8 cellular contexts compared by ENCODE assay signal in the genomic region with DNA sequence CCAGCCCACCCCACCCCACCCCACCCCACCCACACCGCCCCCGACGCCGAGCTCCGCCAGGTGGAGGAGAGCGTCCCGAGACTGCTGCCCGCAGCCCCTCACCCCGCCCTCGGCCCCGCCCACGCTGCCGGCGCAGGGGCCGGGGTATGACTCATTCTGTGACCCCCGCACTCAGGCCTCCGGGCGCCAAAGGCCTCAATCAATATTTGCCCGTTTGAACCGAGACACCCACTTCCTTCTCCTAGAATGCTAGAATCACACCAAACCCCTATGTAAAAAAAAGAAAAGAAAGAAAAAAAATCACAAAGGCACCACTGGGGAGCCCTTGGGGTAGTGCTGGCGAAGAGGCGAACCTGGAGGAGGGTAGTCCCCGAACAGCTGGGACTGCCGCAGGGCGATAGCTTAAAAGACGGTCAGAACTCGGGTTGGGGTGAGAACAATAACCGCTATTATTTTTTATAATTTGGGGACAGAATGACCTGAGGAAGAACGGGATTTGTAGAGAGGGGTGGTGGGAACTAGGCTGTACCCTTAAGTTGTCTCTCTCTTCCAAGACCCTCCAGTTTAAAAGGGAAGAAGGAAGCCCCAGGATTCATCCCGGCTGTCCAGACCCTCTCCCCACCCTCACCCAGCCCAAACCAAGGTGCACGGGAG. TPM values are rescaled to one million over a fixed set of nuclear protein-coding genes. Genes with fewer than 3 reads are reported as not detected.
DNase-seq lines count a peak whose midpoint lies in the region; ATAC-seq and TF ChIP-seq lines count a peak whose summit lies in the region.

No MANE protein-coding gene starts in this region.

- H3K27ac Mint-ChIP-seq in activated CD4-positive, alpha-beta T cell treated with anti-CD3 and anti-CD28 coated beads, Interleukin-2, amount 10 ng/mL, durations not matched to agents 7 days and 5 days, result no peak overlapping the region
- peak overlapping the region in 1 of 2 donors; percentile 58 for H3K27ac Mint-ChIP-seq in natural killer cell

- POLR2A ChIA-PET in activated CD4-positive, alpha-beta T cell treated with anti-CD3 and anti-CD28 coated beads, Interleukin-2, amount 10 ng/mL, durations not matched to agents 7 days and 5 days (lab: Charles Lee), result no interaction called here

- H3K27me3 Mint-ChIP-seq in activated CD4-positive, alpha-beta T cell treated with anti-CD3 and anti-CD28 coated beads, Interleukin-2, amount 10 ng/mL, durations not matched to agents 7 days and 5 days, result peaks cover 2% of the 10 kb centered on the region
- H3K27me3 Mint-ChIP-seq in natural killer cell (ENCODE audit: low read depth in 2 of 2), result peaks cover 0 to 29% of the 10 kb centered on the region in 2 donors

- ATAC-seq in natural killer cell (peak; percentile 9 to 63 (median 9)), HG03135 (IDR thresholded peaks at IDR 0.05; ENCODE audit: unreplicated experiment) (no peak)

- CTCF ChIA-PET in activated CD4-positive, alpha-beta T cell treated with anti-CD3 and anti-CD28 coated beads, Interleukin-2, amount 10 ng/mL, durations not matched to agents 7 days and 5 days (lab: Charles Lee), result no interaction called here

- in situ Hi-C loops in KBM-7 (cut with MboI; ENCODE audit: low pct_unique_long_range_greater_than_20kb, low sequenced_read_pairs), result loop anchor here (10.0 kb wide), 1 partner anchor 51 kb away; no protein-coding TSS in a partner anchor

- no peaks in the 10 kb centered on the region for H3K9me3 Mint-ChIP-seq in activated CD4-positive, alpha-beta T cell treated with anti-CD3 and anti-CD28 coated beads, Interleukin-2, amount 10 ng/mL, durations not matched to agents 7 days and 5 days
- H3K9me3 Mint-ChIP-seq in natural killer cell, result no peaks in the 10 kb centered on the region

- peaks cover 7% of the 10 kb centered on the region for H3K4me1 Mint-ChIP-seq in activated CD4-positive, alpha-beta T cell treated with anti-CD3 and anti-CD28 coated beads, Interleukin-2, amount 10 ng/mL, durations not matched to agents 7 days and 5 days
- H3K4me1 Mint-ChIP-seq in natural killer cell, result peaks cover 0 to 20% of the 10 kb centered on the region in 2 donors

- intact Hi-C loops in natural killer cell (cut with micrococcal nuclease), result no loop called here

- TF ChIP-seq CTCF in natural killer cell (IDR thresholded peaks at IDR 0.05), result no peak

- DNase-seq in SIG-M5 treated with dmso at 0.1 percent for 504 hours (lab: John Stamatoyannopoulos, UW; ENCODE audit: unreplicated experiment) (peak; percentile 49), SIG-M5 (lab: John Stamatoyannopoulos, UW) (no peak), KBM-7 (peak; percentile 82), epithelial cell of prostate (ENCODE audit: low read depth, low spot score) (no peak), natural killer cell (peak; percentile 22), SW 1271 (lab: John Stamatoyannopoulos, UW) (no peak)
- DNase-seq in activated CD4-positive, alpha-beta T cell treated with anti-CD3 and anti-CD28 coated beads, Interleukin-2, amount 10 ng/mL, durations not matched to agents 7 days and 5 days, result no peak

- peak overlapping the region; percentile 56 for H3K27ac ChIP-seq in epithelial cell of prostate

- H3K4me3 Mint-ChIP-seq in activated CD4-positive, alpha-beta T cell treated with anti-CD3 and anti-CD28 coated beads, Interleukin-2, amount 10 ng/mL, durations not matched to agents 7 days and 5 days, result peak overlapping the region; percentile 40
- H3K4me3 Mint-ChIP-seq in natural killer cell, result peak overlapping the region; percentile 71

- H3K36me3 Mint-ChIP-seq in activated CD4-positive, alpha-beta T cell treated with anti-CD3 and anti-CD28 coated beads, Interleukin-2, amount 10 ng/mL, durations not matched to agents 7 days and 5 days (ENCODE audit: low read depth), result no peaks in the 10 kb centered on the region
- H3K36me3 Mint-ChIP-seq in natural killer cell, result no peaks in the 10 kb centered on the region

RNA-seq across cellular contexts. Expression of gene KRT8, which starts 0.9 kb away (rescaled TPM):
- total RNA-seq in activated CD4-positive, alpha-beta T cell treated with anti-CD3 and anti-CD28 coated beads, Interleukin-2, amount 10 ng/mL, durations not matched to agents 7 days and 5 days, result under 1 TPM; 0.15 to 0.57 TPM
- under 1 TPM in 2 of 3 donors, not detected in 1; 0.24 to 0.25 TPM for total RNA-seq in natural killer cell

RNA-seq across cellular contexts. Expression of gene KRT18, which starts 44.9 kb away (rescaled TPM):
- total RNA-seq in activated CD4-positive, alpha-beta T cell treated with anti-CD3 and anti-CD28 coated beads, Interleukin-2, amount 10 ng/mL, durations not matched to agents 7 days and 5 days, result 1 to 10 TPM in 1 of 2 experiments, under 1 TPM in 1; 0.65 to 1.3 TPM
- total RNA-seq in natural killer cell, result 1 to 10 TPM in 1 of 3 donors, under 1 TPM in 1, not detected in 1; 0.24 to 2.5 TPM

RNA-seq across cellular contexts. Expression of gene KRT78, which starts 55.2 kb away (rescaled TPM):
- not detected for total RNA-seq in activated CD4-positive, alpha-beta T cell treated with anti-CD3 and anti-CD28 coated beads, Interleukin-2, amount 10 ng/mL, durations not matched to agents 7 days and 5 days
- not detected for total RNA-seq in natural killer cell

Comparison
In these comparisons a context has a peak if more than half of its experiments do, and no peak if none do; other contexts are left out.
1. DNase-seq: peak in SIG-M5 treated with dmso at 0.1 percent for 504 hours (single experiment), KBM-7 (single experiment) and natural killer cell (single experiment); none in SIG-M5 (single experiment), activated CD4-positive, alpha-beta T cell treated with anti-CD3 and anti-CD28 coated beads, Interleukin-2, amount 10 ng/mL, durations not matched to agents 7 days and 5 days (single experiment), epithelial cell of prostate (single experiment) and SW 1271 (0 of 2).